Comparison of ENCODE assay signal across 11 cellular contexts in the genomic region with DNA sequence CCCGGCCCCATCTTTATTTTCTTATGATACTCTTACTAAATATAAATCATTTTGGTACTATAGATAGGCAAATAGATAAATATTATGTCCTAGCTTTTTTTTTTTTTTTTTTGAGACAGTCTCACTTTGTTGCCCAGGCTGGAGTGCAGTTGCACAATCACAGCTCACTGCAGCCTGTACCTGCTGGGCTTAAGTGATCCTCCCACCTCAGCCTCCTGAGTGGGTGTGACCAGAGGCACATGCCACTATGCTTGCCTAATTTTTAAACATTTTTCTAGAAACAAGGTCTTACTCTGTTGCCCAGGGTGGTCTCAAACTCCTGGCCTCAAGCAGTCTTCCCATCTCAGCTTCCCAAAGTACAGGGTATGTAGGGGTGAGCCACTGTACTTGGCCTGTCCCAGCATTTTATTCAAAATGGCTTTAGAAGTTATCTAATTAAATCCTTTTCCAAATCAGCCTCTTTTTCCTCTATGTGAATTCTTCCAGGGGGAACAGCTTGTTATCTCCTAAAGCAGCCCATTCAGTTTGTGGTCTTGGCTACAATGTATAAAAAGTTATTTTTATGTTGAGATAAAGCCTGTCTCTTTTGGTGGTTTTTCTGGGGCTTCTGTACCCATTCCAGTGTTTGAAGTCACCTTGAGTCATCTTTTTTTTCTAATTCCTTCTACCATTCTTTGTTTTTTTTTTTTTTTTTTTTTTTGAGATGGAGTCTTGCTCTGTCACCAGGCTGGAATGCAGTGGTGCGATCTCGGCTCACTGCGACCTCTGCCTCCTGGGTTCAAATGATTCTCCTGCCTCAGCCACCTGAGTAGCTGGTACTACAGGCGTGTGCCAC. TPM values are rescaled to one million over a fixed set of nuclear protein-coding genes. Genes with fewer than 3 reads are reported as not detected.
DNase-seq lines count a peak whose midpoint lies in the region; FAIRE-seq and TF ChIP-seq lines count a peak whose summit lies in the region.
"Had no signal": no experiment of that assay in that cellular context is flagged by ENCODE, and none has a peak within 500 bp of the region (broad histone marks: within the 10 kb centered on the region; RNA-seq: fewer than 3 reads in every experiment).

No MANE protein-coding gene starts in this region.

- H3K27me3 ChIP-seq in HUES6 (ENCODE audit: control insufficient read depth, insufficient read depth, low read length) (no peaks in the 10 kb centered on the region), suprapubic skin (no peaks in the 10 kb centered on the region)
- H3K27me3 ChIP-seq: right atrium auricular region had no signal

- whole genome bisulfite sequencing in lower leg skin, 2 donors: 72 to 90% methylated on average over 5 of the region's 5 CpGs
- WGBS in suprapubic skin: 77% methylated on average over 5 of the region's 5 CpGs

- TF ChIP-seq CTCF in lower leg skin (IDR thresholded peaks at IDR 0.05) (no peak), suprapubic skin (IDR thresholded peaks at IDR 0.05) (no peak)

- H3K27ac ChIP-seq in HUES6 (ENCODE audit: low read depth, low read length): peak overlapping the region; percentile 34; the same call in 1 of the 2 replicates
- H3K27ac ChIP-seq in suprapubic skin: no peak overlapping the region
- H3K27ac ChIP-seq: right atrium auricular region had no signal

- TF ChIP-seq POLR2A in GM12892 (IDR thresholded peaks at IDR 0.05; ENCODE audit: low read depth, low read length): no peak
- TF ChIP-seq POLR2A in lower leg skin (IDR thresholded peaks at IDR 0.05): no peak
- no peak for TF ChIP-seq POLR2A in suprapubic skin (IDR thresholded peaks at IDR 0.05)

- intact Hi-C loops in lower leg skin (cut with DNase I; ENCODE audit: low total_unique reads): no loop called here

- no peak overlapping the region for H3K4me3 ChIP-seq in HUES6 (ENCODE audit: low read depth, low read length)
- no peak overlapping the region for H3K4me3 ChIP-seq in lower leg skin (ENCODE audit: low read depth, poor library complexity, severe bottlenecking)
- H3K4me3 ChIP-seq in suprapubic skin: no peak overlapping the region
- H3K4me3 ChIP-seq: right atrium auricular region had no signal

- TF ChIP-seq EP300 in suprapubic skin (IDR thresholded peaks at IDR 0.05): no peak

- H3K36me3 ChIP-seq in HUES6 (ENCODE audit: control insufficient read depth, insufficient read depth, low read length) (peaks cover 31% of the 10 kb centered on the region), suprapubic skin (no peaks in the 10 kb centered on the region)
- H3K36me3 ChIP-seq: right atrium auricular region had no signal

- no peak overlapping the region for H3K9ac ChIP-seq in HUES6 (ENCODE audit: low read length)

- DNase-seq in AG20443 (ENCODE audit: low spot score) (peak; percentile 70), astrocyte of the hippocampus (ENCODE audit: low read depth, low spot score) (peak; percentile 66), kidney glomerular epithelial cell (lab: John Stamatoyannopoulos, UW) (peak; percentile 77), GM12892 (ENCODE audit: insufficient read length) (no peak), lower leg skin (ENCODE audit: low spot score in 2 of 2) (no peak), KG1 (lab: John Stamatoyannopoulos, UW) (no peak), suprapubic skin (ENCODE audit: low spot score in 2 of 2) (no peak)
- DNase-seq: activated CD4-positive, alpha-beta T cell treated with anti-CD3 and anti-CD28 coated beads, Interleukin-2, amount 50 U/mL, for 48 hours; activated naive CD4-positive, alpha-beta T cell had no signal

- H3K9me3 ChIP-seq in HUES6 (ENCODE audit: control insufficient read depth, insufficient read depth, low read depth, low read length) (no peaks in the 10 kb centered on the region), suprapubic skin (no peaks in the 10 kb centered on the region)
- H3K9me3 ChIP-seq: right atrium auricular region had no signal

- FAIRE-seq in GM12892 (lab: Jason Lieb, UNC): no peak

- H3K4me1 ChIP-seq in HUES6 (ENCODE audit: control insufficient read depth, insufficient read depth, low read length) (no peaks in the 10 kb centered on the region), suprapubic skin (no peaks in the 10 kb centered on the region)
- H3K4me1 ChIP-seq: right atrium auricular region had no signal

RNA-seq across cellular contexts. Expression of gene MELK, which starts 12.1 kb away (rescaled TPM):
- 30.8 TPM for polyA plus RNA-seq in GM12892 (2012; ENCODE audit: missing spikeins)
- total RNA-seq in lower leg skin (1 to 10 TPM in 3 of 4 donors, under 1 TPM in 1; 0.47 to 3.2 (median 2.2) TPM), suprapubic skin (1 to 10 TPM; 1.8 to 3.2 (median 2.2) TPM)

Comparison
In these comparisons a context has a peak if more than half of its experiments do, and no peak if none do; other contexts are left out.
1. DNase-seq: peak in AG20443 (single experiment), astrocyte of the hippocampus (single experiment) and kidney glomerular epithelial cell (single experiment); none in GM12892 (single experiment), lower leg skin (0 of 2), KG1 (single experiment) and suprapubic skin (0 of 2).